ENCODE assay signal across 12 cellular contexts in genomic region chr12:104582739-104583138, GRCh38.
DNase-seq lines count a peak whose midpoint lies in the region; ATAC-seq and TF ChIP-seq lines count a peak whose summit lies in the region.
"Had no signal": no experiment of that assay in that cellular context is flagged by ENCODE, and none has a peak within 500 bp of the region (broad histone marks: within the 10 kb centered on the region; RNA-seq: fewer than 3 reads in every experiment).

No MANE protein-coding gene starts in this region.

- H3K27me3 Mint-ChIP-seq in activated CD4-positive, alpha-beta memory T cell treated with anti-CD3 and anti-CD28 coated beads for 36 hours: no peaks in the 10 kb centered on the region
- H3K27me3 Mint-ChIP-seq in CD14-positive monocyte (ENCODE audit: low read depth in 3 of 3): peaks cover 0 to 2% (median 0%) of the 10 kb centered on the region in 3 donors
- H3K27me3 Mint-ChIP-seq in activated CD8-positive, alpha-beta T cell treated with anti-CD3 and anti-CD28 coated beads, Interleukin-2, amount 10 ng/mL, durations not matched to agents 7 days and 5 days (ENCODE audit: low read depth): no peaks in the 10 kb centered on the region

- H3K4me3 Mint-ChIP-seq in activated CD4-positive, alpha-beta memory T cell treated with anti-CD3 and anti-CD28 coated beads for 36 hours: no peak overlapping the region
- H3K4me3 Mint-ChIP-seq in CD14-positive monocyte: no peak overlapping the region
- no peak overlapping the region for H3K4me3 Mint-ChIP-seq in activated CD8-positive, alpha-beta T cell treated with anti-CD3 and anti-CD28 coated beads, Interleukin-2, amount 10 ng/mL, durations not matched to agents 7 days and 5 days
- H3K4me3 Mint-ChIP-seq: stimulated activated effector memory CD8-positive, alpha-beta T cell treated with anti-CD3 and anti-CD28 coated beads, Interleukin-12 subunit alpha, Interleukin-12 subunit beta, amount 100 ng/mL, for 72 hours had no signal

- peaks cover 69% of the 10 kb centered on the region for H3K4me1 Mint-ChIP-seq in activated CD4-positive, alpha-beta memory T cell treated with anti-CD3 and anti-CD28 coated beads for 36 hours (ENCODE audit: low read depth)
- H3K4me1 Mint-ChIP-seq in CD14-positive monocyte: peaks cover 55% of the 10 kb centered on the region
- peaks cover 60% of the 10 kb centered on the region for H3K4me1 Mint-ChIP-seq in activated CD8-positive, alpha-beta T cell treated with anti-CD3 and anti-CD28 coated beads, Interleukin-2, amount 10 ng/mL, durations not matched to agents 7 days and 5 days (ENCODE audit: low read depth)

- no peak overlapping the region for H3K4me3 ChIP-seq in kidney epithelial cell (ENCODE audit: low read depth, low read length)
- H3K4me3 ChIP-seq: dorsolateral prefrontal cortex, PC-9 had no signal

- H3K27me3 ChIP-seq in kidney epithelial cell (ENCODE audit: control insufficient read depth, insufficient read depth, low read length): no peaks in the 10 kb centered on the region
- H3K27me3 ChIP-seq: dorsolateral prefrontal cortex had no signal

- no peak overlapping the region for H3K27ac Mint-ChIP-seq in activated CD4-positive, alpha-beta memory T cell treated with anti-CD3 and anti-CD28 coated beads for 36 hours
- H3K27ac Mint-ChIP-seq in CD14-positive monocyte: no peak overlapping the region
- H3K27ac Mint-ChIP-seq in activated CD8-positive, alpha-beta T cell treated with anti-CD3 and anti-CD28 coated beads, Interleukin-2, amount 10 ng/mL, durations not matched to agents 7 days and 5 days: no peak overlapping the region
- H3K27ac Mint-ChIP-seq: stimulated activated effector memory CD8-positive, alpha-beta T cell treated with anti-CD3 and anti-CD28 coated beads, Interleukin-12 subunit alpha, Interleukin-12 subunit beta, amount 100 ng/mL, for 72 hours had no signal

- intact Hi-C loops in activated CD4-positive, alpha-beta memory T cell treated with anti-CD3 and anti-CD28 coated beads for 36 hours (cut with micrococcal nuclease): no loop called here
- intact Hi-C loops in CD14-positive monocyte (cut with micrococcal nuclease): no loop called here

- ATAC-seq in GM18511 (IDR thresholded peaks at IDR 0.05; ENCODE audit: unreplicated experiment) (peak; percentile 87), GM21447 (IDR thresholded peaks at IDR 0.05; ENCODE audit: unreplicated experiment) (peak; percentile 78), HG03175 (IDR thresholded peaks at IDR 0.05; ENCODE audit: unreplicated experiment) (peak; percentile 89)
- no peak for ATAC-seq in activated CD8-positive, alpha-beta T cell treated with anti-CD3 and anti-CD28 coated beads, Interleukin-2, amount 10 ng/mL, durations not matched to agents 7 days and 5 days

- TF ChIP-seq CTCF in kidney epithelial cell (IDR thresholded peaks at IDR 0.05; ENCODE audit: insufficient read depth, low read length, poor library complexity, severe bottlenecking) (peak; percentile 19), CD14-positive monocyte (IDR thresholded peaks at IDR 0.05) (no peak)

- no peaks in the 10 kb centered on the region for H3K9me3 Mint-ChIP-seq in activated CD4-positive, alpha-beta memory T cell treated with anti-CD3 and anti-CD28 coated beads for 36 hours
- no peaks in the 10 kb centered on the region for H3K9me3 Mint-ChIP-seq in CD14-positive monocyte
- no peaks in the 10 kb centered on the region for H3K9me3 Mint-ChIP-seq in activated CD8-positive, alpha-beta T cell treated with anti-CD3 and anti-CD28 coated beads, Interleukin-2, amount 10 ng/mL, durations not matched to agents 7 days and 5 days (ENCODE audit: insufficient read depth)
- H3K9me3 Mint-ChIP-seq: stimulated activated effector memory CD8-positive, alpha-beta T cell treated with anti-CD3 and anti-CD28 coated beads, Interleukin-12 subunit alpha, Interleukin-12 subunit beta, amount 100 ng/mL, for 72 hours had no signal

- H3K36me3 Mint-ChIP-seq in activated CD4-positive, alpha-beta memory T cell treated with anti-CD3 and anti-CD28 coated beads for 36 hours: no peaks in the 10 kb centered on the region
- peaks cover 6 to 13% of the 10 kb centered on the region in 2 donors for H3K36me3 Mint-ChIP-seq in CD14-positive monocyte
- H3K36me3 Mint-ChIP-seq in activated CD8-positive, alpha-beta T cell treated with anti-CD3 and anti-CD28 coated beads, Interleukin-2, amount 10 ng/mL, durations not matched to agents 7 days and 5 days (ENCODE audit: low read depth): peaks cover 24% of the 10 kb centered on the region

- DNase-seq in kidney epithelial cell (ENCODE audit: low read depth) (no peak), CD14-positive monocyte (ENCODE audit: low spot score) (no peak), NCI-H2227 (lab: John Stamatoyannopoulos, UW; ENCODE audit: unreplicated experiment) (no peak)
- DNase-seq in activated CD4-positive, alpha-beta memory T cell treated with anti-CD3 and anti-CD28 coated beads for 36 hours: no peak
- no peak for DNase-seq in activated CD8-positive, alpha-beta T cell treated with anti-CD3 and anti-CD28 coated beads, Interleukin-2, amount 10 ng/mL, durations not matched to agents 7 days and 5 days
- DNase-seq: dorsolateral prefrontal cortex, IMR-90, PC-9 had no signal

- CTCF ChIA-PET in activated CD4-positive, alpha-beta memory T cell treated with anti-CD3 and anti-CD28 coated beads for 36 hours (lab: Charles Lee): interaction anchor here (0.9 to 1.4 kb wide), 3 partner anchors 126 to 470 kb away, joined by 4 to 6 read pairs (median 5); partner anchors contain the start of gene CHST11
- CTCF ChIA-PET in activated CD8-positive, alpha-beta T cell treated with anti-CD3 and anti-CD28 coated beads, Interleukin-2, amount 10 ng/mL, durations not matched to agents 7 days and 5 days (lab: Charles Lee): interaction anchor here (1.0 to 1.9 kb wide), 3 partner anchors 14 to 110 kb away, joined by 3 to 12 read pairs (median 4); no protein-coding TSS in a partner anchor

- no peaks in the 10 kb centered on the region for H3K36me3 ChIP-seq in kidney epithelial cell (ENCODE audit: control insufficient read depth, insufficient read depth, low read length)

- POLR2A ChIA-PET in activated CD4-positive, alpha-beta memory T cell treated with anti-CD3 and anti-CD28 coated beads for 36 hours (lab: Charles Lee): no interaction called here
- POLR2A ChIA-PET in activated CD8-positive, alpha-beta T cell treated with anti-CD3 and anti-CD28 coated beads, Interleukin-2, amount 10 ng/mL, durations not matched to agents 7 days and 5 days (lab: Charles Lee): no interaction called here
